Comparison of ENCODE assay signal across 27 cellular contexts in the genomic region with DNA sequence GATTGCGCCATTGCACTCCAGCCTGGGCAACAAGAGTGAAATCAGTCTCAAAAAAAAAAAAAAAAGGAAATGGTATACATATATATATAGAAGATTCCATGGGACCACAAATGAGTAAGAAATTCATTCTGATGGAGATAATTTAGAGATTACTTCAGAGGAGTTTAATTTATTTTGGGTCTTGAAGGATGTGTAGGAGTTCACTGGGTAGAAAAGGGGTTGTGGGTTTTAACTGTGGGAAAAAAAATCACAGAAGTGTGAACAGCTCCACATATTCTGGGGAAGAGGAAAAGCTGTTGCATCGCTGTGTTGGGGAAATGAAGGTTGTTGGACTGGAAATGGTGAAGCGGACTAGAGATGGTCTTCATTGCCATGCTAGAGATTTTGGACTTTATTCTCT.
"Had no signal": no experiment of that assay in that cellular context is flagged by ENCODE, and none has a peak within 500 bp of the region (broad histone marks: within the 10 kb centered on the region; RNA-seq: fewer than 3 reads in every experiment).

No MANE protein-coding gene starts in this region.

- H3K36me3 Mint-ChIP-seq: brain had no signal

- H3K27me3 Mint-ChIP-seq: activated B cell treated with CpG ODN at 0.5 μM for 24 hours; activated CD8-positive, alpha-beta T cell treated with anti-CD3 and anti-CD28 coated beads for 36 hours; activated naive CD4-positive, alpha-beta T cell treated with anti-CD3 and anti-CD28 coated beads, Interleukin-2, amount 10 ng/mL, durations not matched to agents 7 days and 5 days; activated naive CD8-positive, alpha-beta T cell treated with anti-CD3 and anti-CD28 coated beads, Interleukin-2, amount 10 ng/mL, durations not matched to agents 7 days and 5 days had no signal

- DNase-seq: activated B cell treated with CpG ODN at 0.5 μM for 24 hours; activated CD4-positive, alpha-beta T cell treated with anti-CD3 and anti-CD28 coated beads for 48 hours; activated CD4-positive, alpha-beta T cell treated with anti-CD3 and anti-CD28 coated beads, Interleukin-2, amount 50 U/mL, for 1 hour; activated CD4-positive, alpha-beta T cell treated with anti-CD3 and anti-CD28 coated beads, Interleukin-2, amount 50 U/mL, for 48 hours; activated CD8-positive, alpha-beta memory T cell treated with anti-CD3 and anti-CD28 coated beads, Interleukin-2, amount 50 U/mL, for 48 hours; activated CD8-positive, alpha-beta T cell treated with anti-CD3 and anti-CD28 coated beads for 36 hours; activated gamma-delta T cell; activated naive CD4-positive, alpha-beta T cell; activated naive CD4-positive, alpha-beta T cell treated with anti-CD3 and anti-CD28 coated beads, Interleukin-2, amount 10 ng/mL, durations not matched to agents 7 days and 5 days; activated naive CD8-positive, alpha-beta T cell treated with anti-CD3 and anti-CD28 coated beads, Interleukin-2, amount 10 ng/mL, durations not matched to agents 7 days and 5 days; activated T-cell treated with anti-CD3 and anti-CD28 coated beads for 4 hours; activated T-cell treated with anti-CD3 and anti-CD28 coated beads, Interleukin-2, amount 50 U/mL, for 4 hours; central memory CD4-positive, alpha-beta T cell; cerebellar nuclear complex; colonic mucosa; effector CD8-positive, alpha-beta T cell; esophagus squamous epithelium; foreskin melanocyte; heart right ventricle; T1000; WERI-Rb-1 had no signal

- H3K9me3 Mint-ChIP-seq: activated B cell treated with CpG ODN at 0.5 μM for 24 hours; activated CD8-positive, alpha-beta T cell treated with anti-CD3 and anti-CD28 coated beads for 36 hours; activated naive CD4-positive, alpha-beta T cell treated with anti-CD3 and anti-CD28 coated beads, Interleukin-2, amount 10 ng/mL, durations not matched to agents 7 days and 5 days; activated naive CD4-positive, alpha-beta T cell treated with anti-CD3 and anti-CD28 coated beads, Interleukin-2, amount 50 U/mL, for 72 hours; activated naive CD8-positive, alpha-beta T cell treated with anti-CD3 and anti-CD28 coated beads, Interleukin-2, amount 10 ng/mL, durations not matched to agents 7 days and 5 days; activated T-cell treated with anti-CD3 and anti-CD28 coated beads, Interleukin-2, amount 50 U/mL, for 4 hours; activated T-helper 1 cell treated with anti-CD3 and anti-CD28 coated beads, Interleukin-12 subunit alpha, Interleukin-12 subunit beta, Interleukin-2, Interleukin-4 antibody, amounts not matched to agents 30 ng/mL and 10 ng/mL and 1 ng/mL, durations not matched to agents 14 hours and 24 hours and 36 hours; T-helper 2 cell treated with Interferon-gamma antibody and Interleukin-4, amounts not matched to agents 5 μg/mL and 100 μg/mL, for 36 hours had no signal

- H3K27ac Mint-ChIP-seq: activated B cell treated with CpG ODN at 0.5 μM for 24 hours; activated CD8-positive, alpha-beta T cell treated with anti-CD3 and anti-CD28 coated beads for 36 hours; activated naive CD4-positive, alpha-beta T cell treated with anti-CD3 and anti-CD28 coated beads, Interleukin-2, amount 10 ng/mL, durations not matched to agents 7 days and 5 days; activated naive CD4-positive, alpha-beta T cell treated with anti-CD3 and anti-CD28 coated beads, Interleukin-2, amount 50 U/mL, for 72 hours; activated naive CD8-positive, alpha-beta T cell treated with anti-CD3 and anti-CD28 coated beads, Interleukin-2, amount 10 ng/mL, durations not matched to agents 7 days and 5 days; activated T-helper 1 cell treated with anti-CD3 and anti-CD28 coated beads, Interleukin-12 subunit alpha, Interleukin-12 subunit beta, Interleukin-2, Interleukin-4 antibody, amounts not matched to agents 30 ng/mL and 10 ng/mL and 1 ng/mL, durations not matched to agents 14 hours and 24 hours and 36 hours; brain; T-helper 2 cell treated with Interferon-gamma antibody and Interleukin-4, amounts not matched to agents 5 μg/mL and 100 μg/mL, for 36 hours had no signal

- H3K4me3 Mint-ChIP-seq: activated B cell treated with CpG ODN at 0.5 μM for 24 hours; activated CD8-positive, alpha-beta T cell treated with anti-CD3 and anti-CD28 coated beads for 36 hours; activated naive CD4-positive, alpha-beta T cell treated with anti-CD3 and anti-CD28 coated beads, Interleukin-2, amount 10 ng/mL, durations not matched to agents 7 days and 5 days; activated naive CD8-positive, alpha-beta T cell treated with anti-CD3 and anti-CD28 coated beads, Interleukin-2, amount 10 ng/mL, durations not matched to agents 7 days and 5 days; activated T-cell treated with anti-CD3 and anti-CD28 coated beads, Interleukin-2, amount 50 U/mL, for 4 hours; activated T-helper 1 cell treated with anti-CD3 and anti-CD28 coated beads, Interleukin-12 subunit alpha, Interleukin-12 subunit beta, Interleukin-2, Interleukin-4 antibody, amounts not matched to agents 30 ng/mL and 10 ng/mL and 1 ng/mL, durations not matched to agents 14 hours and 24 hours and 36 hours; T-helper 2 cell treated with Interferon-gamma antibody and Interleukin-4, amounts not matched to agents 5 μg/mL and 100 μg/mL, for 36 hours had no signal

- ATAC-seq: activated CD4-positive, CD25-positive, alpha-beta regulatory T cell treated with anti-CD3 and anti-CD28 coated beads, Interleukin-2, amount 50 U/mL, for 24 hours; activated CD8-positive, alpha-beta T cell treated with anti-CD3 and anti-CD28 coated beads for 36 hours; activated naive CD4-positive, alpha-beta T cell treated with anti-CD3 and anti-CD28 coated beads, Interleukin-2, amount 50 U/mL, for 72 hours; activated T-cell treated with anti-CD3 and anti-CD28 coated beads, Interleukin-2, amount 50 U/mL, for 4 hours; gastroesophageal sphincter; heart right ventricle had no signal
